ENCODE assay signal across 8 cellular contexts in the genomic region with DNA sequence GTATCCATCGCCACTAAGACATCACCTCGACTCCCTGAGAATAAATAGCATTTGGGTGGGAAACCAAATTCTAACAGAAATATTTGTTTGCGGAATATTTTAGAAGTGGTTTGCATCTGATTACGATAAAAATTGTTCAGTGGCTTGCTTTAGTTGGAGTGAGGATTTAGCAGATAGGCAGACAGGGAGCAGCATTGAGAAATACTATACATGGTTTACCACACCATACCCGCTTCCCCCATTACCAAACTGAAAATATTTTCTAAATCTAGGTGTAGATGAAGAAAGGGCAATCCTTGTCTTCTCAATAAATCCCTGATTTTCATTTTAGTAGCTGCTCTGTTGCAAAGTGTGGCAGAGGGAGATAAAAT. TPM values are rescaled to one million over a fixed set of nuclear protein-coding genes. Genes with fewer than 3 reads are reported as not detected.
DNase-seq lines count a peak whose midpoint lies in the region; ATAC-seq, FAIRE-seq and TF ChIP-seq lines count a peak whose summit lies in the region.

No MANE protein-coding gene starts in this region.

- peaks cover 46% of the 10 kb centered on the region for H3K27me3 Mint-ChIP-seq in activated T-helper 1 cell treated with anti-CD3 and anti-CD28 coated beads, Interleukin-12 subunit alpha, Interleukin-12 subunit beta, Interleukin-2, Interleukin-4 antibody, amounts not matched to agents 30 ng/mL and 10 ng/mL and 1 ng/mL, durations not matched to agents 14 hours and 24 hours and 36 hours (ENCODE audit: insufficient read depth)

- TF ChIP-seq CTCF in SK-N-SH (IDR thresholded peaks at IDR 0.05): 0 out of 2 replicates have a peak, but pooled peaks have one; percentile 4
- TF ChIP-seq CTCF in kidney (IDR thresholded peaks at IDR 0.05; ENCODE audit: borderline replicate concordance, extremely low read depth, insufficient read depth): no peak

- H3K4me3 Mint-ChIP-seq in activated T-helper 1 cell treated with anti-CD3 and anti-CD28 coated beads, Interleukin-12 subunit alpha, Interleukin-12 subunit beta, Interleukin-2, Interleukin-4 antibody, amounts not matched to agents 30 ng/mL and 10 ng/mL and 1 ng/mL, durations not matched to agents 14 hours and 24 hours and 36 hours: peak overlapping the region; percentile 73

- H3K79me2 ChIP-seq in SK-N-SH (ENCODE audit: insufficient read depth): peaks cover 57% of the 10 kb centered on the region

- CTCF ChIA-PET in SK-N-SH (lab: Yijun Ruan, JAX): interaction anchor here (0.8 to 8.6 kb wide), 19 partner anchors 10 to 136 kb away, joined by 3 to 104 read pairs (median 4); a partner anchor contains a TSS

- H3F3A ChIP-seq in SK-N-SH (replicated peaks; ENCODE audit: insufficient read depth): peaks cover 30% of the 10 kb centered on the region

- peaks cover 32 to 72% of the 10 kb centered on the region in 2 experiments for H3K4me1 ChIP-seq in SK-N-SH (ENCODE audit: control insufficient read depth in 1 of 2, insufficient read depth in 2 of 2, low read depth in 1 of 2, low read length in 1 of 2)
- peaks cover 24 to 31% of the 10 kb centered on the region in 2 donors for H3K4me1 ChIP-seq in kidney (ENCODE audit: control insufficient read depth in 1 of 2, insufficient read depth in 1 of 2, low read depth in 1 of 2, low read length in 2 of 2)

- peaks cover 2% of the 10 kb centered on the region for H3K36me3 Mint-ChIP-seq in activated T-helper 1 cell treated with anti-CD3 and anti-CD28 coated beads, Interleukin-12 subunit alpha, Interleukin-12 subunit beta, Interleukin-2, Interleukin-4 antibody, amounts not matched to agents 30 ng/mL and 10 ng/mL and 1 ng/mL, durations not matched to agents 14 hours and 24 hours and 36 hours (ENCODE audit: low read depth)

- H3K4me3 ChIP-seq in SK-N-SH (ENCODE audit: low read depth in 2 of 2, low read length in 1 of 2) (peak overlapping the region; percentile 0 to 7; a peak in 3 of 4 replicates), kidney (ENCODE audit: low read length in 2 of 2) (peak overlapping the region; percentile 51 to 66)

- TF ChIP-seq RAD21 in SK-N-SH (IDR thresholded peaks at IDR 0.05; ENCODE audit: low read length): no peak

- H3K27me3 ChIP-seq in SK-N-SH (ENCODE audit: insufficient read depth): no peaks in the 10 kb centered on the region

- ATAC-seq in SK-N-SH treated with all-trans-retinoic acid at 6 μM for 48 hours (no peak), GM19035 (IDR thresholded peaks at IDR 0.05; ENCODE audit: unreplicated experiment) (no peak), GM21717 (IDR thresholded peaks at IDR 0.05; ENCODE audit: unreplicated experiment) (no peak)

- H4K20me1 ChIP-seq in SK-N-SH (ENCODE audit: insufficient read depth): peaks cover 30% of the 10 kb centered on the region

- peak overlapping the region; percentile 2 to 45; a peak in 3 of 4 replicates for H3K27ac ChIP-seq in SK-N-SH (ENCODE audit: low read depth in 2 of 2, low read length in 1 of 2)
- H3K27ac ChIP-seq in kidney (ENCODE audit: low read depth in 2 of 2, low read length in 2 of 2): peak overlapping the region in 1 of 2 donors; percentile 23
- peak overlapping the region; percentile 91 for H3K27ac ChIP-seq in substantia nigra (ENCODE audit: low read depth, low read length, poor library complexity, severe bottlenecking)

- H2AFZ ChIP-seq in SK-N-SH (ENCODE audit: low read depth): no peak overlapping the region

- H3K4me1 Mint-ChIP-seq in activated T-helper 1 cell treated with anti-CD3 and anti-CD28 coated beads, Interleukin-12 subunit alpha, Interleukin-12 subunit beta, Interleukin-2, Interleukin-4 antibody, amounts not matched to agents 30 ng/mL and 10 ng/mL and 1 ng/mL, durations not matched to agents 14 hours and 24 hours and 36 hours (ENCODE audit: low read depth): peaks cover 20% of the 10 kb centered on the region

- FAIRE-seq in kidney (lab: Jason Lieb, UNC): no peak

- WGBS in SK-N-SH (ENCODE audit: low lambda C conversion rate): 26% methylated on average over 5 of the region's 5 CpGs

- POLR2A ChIA-PET in SK-N-SH (lab: Yijun Ruan, JAX): interaction anchor here (0.8 to 3.6 kb wide), 11 partner anchors 10 to 157 kb away, joined by 3 to 14 read pairs (median 5); no protein-coding TSS in a partner anchor

- intact Hi-C loops in activated T-helper 1 cell treated with anti-CD3 and anti-CD28 coated beads, Interleukin-12 subunit alpha, Interleukin-12 subunit beta, Interleukin-2, Interleukin-4 antibody, amounts not matched to agents 30 ng/mL and 10 ng/mL and 1 ng/mL, durations not matched to agents 14 hours and 24 hours and 36 hours (cut with micrococcal nuclease): loop anchor here (2.0 to 10.0 kb wide), 3 partner anchors 90 to 1550 kb away; a partner anchor contains a TSS
- intact Hi-C loops in kidney (cut with DNase I): no loop called here

- H3K36me3 ChIP-seq in SK-N-SH (replicated peaks in 1 of 2; ENCODE audit: control insufficient read depth in 1 of 2, insufficient read depth in 2 of 2, low read length in 1 of 2): no peaks in the 10 kb centered on the region
- H3K36me3 ChIP-seq in kidney (ENCODE audit: control insufficient read depth in 1 of 2, insufficient read depth in 2 of 2, low read length in 2 of 2): no peaks in the 10 kb centered on the region

- no peaks in the 10 kb centered on the region for H3K9me3 Mint-ChIP-seq in activated T-helper 1 cell treated with anti-CD3 and anti-CD28 coated beads, Interleukin-12 subunit alpha, Interleukin-12 subunit beta, Interleukin-2, Interleukin-4 antibody, amounts not matched to agents 30 ng/mL and 10 ng/mL and 1 ng/mL, durations not matched to agents 14 hours and 24 hours and 36 hours

- no peak overlapping the region; the same call in 1 of the 2 replicates for H3K9ac ChIP-seq in SK-N-SH
- H3K9ac ChIP-seq in kidney (ENCODE audit: low read length in 2 of 2): peak overlapping the region in 1 of 2 donors; percentile 34

- H3K9me3 ChIP-seq in SK-N-SH: no peaks in the 10 kb centered on the region
- no peaks in the 10 kb centered on the region for H3K9me3 ChIP-seq in kidney (ENCODE audit: control insufficient read depth in 1 of 2, low read length in 2 of 2)

- H3K4me2 ChIP-seq in SK-N-SH: peak overlapping the region; percentile 93

- H3K27ac Mint-ChIP-seq in activated T-helper 1 cell treated with anti-CD3 and anti-CD28 coated beads, Interleukin-12 subunit alpha, Interleukin-12 subunit beta, Interleukin-2, Interleukin-4 antibody, amounts not matched to agents 30 ng/mL and 10 ng/mL and 1 ng/mL, durations not matched to agents 14 hours and 24 hours and 36 hours: peak overlapping the region; percentile 61

- no peak for TF ChIP-seq EP300 in SK-N-SH (IDR thresholded peaks at IDR 0.05; ENCODE audit: borderline replicate concordance in 1 of 2, low read depth in 1 of 2, low read length in 1 of 2)

- DNase-seq in SK-N-SH: no peak
- DNase-seq in activated T-helper 1 cell treated with anti-CD3 and anti-CD28 coated beads, Interleukin-12 subunit alpha, Interleukin-12 subunit beta, Interleukin-2, Interleukin-4 antibody, amounts not matched to agents 30 ng/mL and 10 ng/mL and 1 ng/mL, durations not matched to agents 14 hours and 24 hours and 36 hours (ENCODE audit: low spot score): no peak
- no peak for DNase-seq in kidney
- no peak for DNase-seq in substantia nigra (lab: John Stamatoyannopoulos, UW)
- DNase-seq in iPS-NIHi11 (ENCODE audit: low spot score): no peak

- no peaks in the 10 kb centered on the region for H3K9me2 ChIP-seq in SK-N-SH

TF ChIP-seq in SK-N-SH, 30 proteins besides CTCF, POLR2A, EP300 and RAD21 (continues in another document):
- TF ChIP-seq RXRA (IDR thresholded peaks at IDR 0.05; ENCODE audit: borderline replicate concordance, low read depth) (no peak), JUND (IDR thresholded peaks at IDR 0.05) (no peak), TEAD4 (IDR thresholded peaks at IDR 0.05; ENCODE audit: borderline replicate concordance, insufficient read depth) (no peak), FOSL2 (IDR thresholded peaks at IDR 0.05; ENCODE audit: borderline replicate concordance, low read depth) (no peak), GATA2 (CRISPR knock-in tag; IDR thresholded peaks at IDR 0.05) (no peak)
- TF ChIP-seq, protein P1, sequence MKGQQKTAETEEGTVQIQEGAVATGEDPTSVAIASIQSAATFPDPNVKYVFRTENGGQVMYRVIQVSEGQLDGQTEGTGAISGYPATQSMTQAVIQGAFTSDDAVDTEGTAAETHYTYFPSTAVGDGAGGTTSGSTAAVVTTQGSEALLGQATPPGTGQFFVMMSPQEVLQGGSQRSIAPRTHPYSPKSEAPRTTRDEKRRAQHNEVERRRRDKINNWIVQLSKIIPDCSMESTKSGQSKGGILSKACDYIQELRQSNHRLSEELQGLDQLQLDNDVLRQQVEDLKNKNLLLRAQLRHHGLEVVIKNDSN (IDR thresholded peaks at IDR 0.05; ENCODE audit: borderline replicate concordance, low read depth): no peak

TF ChIP-seq in SK-N-SH treated with all-trans-retinoic acid at 6 μM for 48 hours, 23 proteins besides CTCF, POLR2A, EP300 and RAD21:
- no peak for TF ChIP-seq ARNTL (CRISPR knock-in tag; IDR thresholded peaks at IDR 0.05; ENCODE audit: borderline replicate concordance, low read depth)
- TF ChIP-seq SNAI2 (CRISPR knock-in tag; IDR thresholded peaks at IDR 0.05): no peak
TF ChIP-seq in SK-N-SH treated with all-trans-retinoic acid at 6 μM for 48 hours: peak in this region for 0.

RNA-seq across cellular contexts. Expression of a gene that starts 0.9 kb away (rescaled TPM):
- polyA plus RNA-seq in SK-N-SH (2012; rRNA removed) (3.6 and 6.4 TPM in 2 replicates), kidney (ENCODE audit: insufficient read depth, low read depth, low replicate concordance) (2.6 TPM)
- 1.4 and 4.3 TPM in 2 replicates for polyA plus RNA-seq in SK-N-SH (2012; cell fraction: cytosol; rRNA removed)
- 27.3 and 28.3 TPM in 2 replicates for polyA plus RNA-seq in SK-N-SH (2012; cell fraction: nucleus; rRNA removed)
- 0.02 and 0.08 TPM in 2 replicates for total RNA-seq in activated T-helper 1 cell treated with anti-CD3 and anti-CD28 coated beads, Interleukin-12 subunit alpha, Interleukin-12 subunit beta, Interleukin-2, Interleukin-4 antibody, amounts not matched to agents 30 ng/mL and 10 ng/mL and 1 ng/mL, durations not matched to agents 14 hours and 24 hours and 36 hours
- 20.5 TPM for total RNA-seq in kidney

Comparison
In these comparisons a context has a peak if more than half of its experiments do, and no peak if none do; other contexts are left out.
1. RNA of a gene that starts 0.9 kb away (total RNA-seq): 20.5 TPM in kidney (single experiment); 0.02 to 0.08 TPM in activated T-helper 1 cell treated with anti-CD3 and anti-CD28 coated beads, Interleukin-12 subunit alpha, Interleukin-12 subunit beta, Interleukin-2, Interleukin-4 antibody, amounts not matched to agents 30 ng/mL and 10 ng/mL and 1 ng/mL, durations not matched to agents 14 hours and 24 hours and 36 hours; every median in the first group is over 10 times any median in the second.